ENCODE assay signal across 2 cellular contexts in the genomic region with DNA sequence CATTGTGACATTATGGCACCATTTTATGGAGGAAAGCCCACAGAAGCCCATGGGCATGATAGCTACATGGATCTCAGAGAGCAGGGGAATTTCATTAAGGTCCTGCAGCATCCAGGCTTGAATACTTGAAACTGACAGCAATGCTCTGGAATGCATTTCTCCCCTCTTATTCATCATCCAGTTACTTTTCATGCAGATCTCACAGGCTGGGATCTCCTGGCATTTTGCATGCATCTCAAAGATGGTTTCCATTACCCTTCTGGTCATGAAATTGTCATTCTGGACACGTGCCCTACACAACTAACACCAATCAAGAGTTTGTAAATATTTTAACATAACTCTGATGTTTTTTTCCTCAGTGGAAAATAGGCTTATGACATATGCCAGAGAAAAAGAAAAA.
TF ChIP-seq lines count a peak whose summit lies in the region.

No MANE protein-coding gene starts in this region.

TF ChIP-seq in IMR-90, 13 proteins besides CTCF, POLR2A, EP300 and RAD21 (continued from another document):
- TF ChIP-seq, protein P1, sequence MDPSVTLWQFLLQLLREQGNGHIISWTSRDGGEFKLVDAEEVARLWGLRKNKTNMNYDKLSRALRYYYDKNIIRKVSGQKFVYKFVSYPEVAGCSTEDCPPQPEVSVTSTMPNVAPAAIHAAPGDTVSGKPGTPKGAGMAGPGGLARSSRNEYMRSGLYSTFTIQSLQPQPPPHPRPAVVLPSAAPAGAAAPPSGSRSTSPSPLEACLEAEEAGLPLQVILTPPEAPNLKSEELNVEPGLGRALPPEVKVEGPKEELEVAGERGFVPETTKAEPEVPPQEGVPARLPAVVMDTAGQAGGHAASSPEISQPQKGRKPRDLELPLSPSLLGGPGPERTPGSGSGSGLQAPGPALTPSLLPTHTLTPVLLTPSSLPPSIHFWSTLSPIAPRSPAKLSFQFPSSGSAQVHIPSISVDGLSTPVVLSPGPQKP (IDR thresholded peaks at IDR 0.05; ENCODE audit: borderline replicate concordance, low read depth, low read length), result no peak
- TF ChIP-seq MAZ (IDR thresholded peaks at IDR 0.05; ENCODE audit: borderline replicate concordance, low read depth, low read length) (no peak), FOS (IDR thresholded peaks at IDR 0.05; ENCODE audit: low read depth, low read length) (0 out of 2 replicates have a peak, but pooled peaks have one; percentile 21), NFE2L2 (IDR thresholded peaks at IDR 0.05; ENCODE audit: low read depth, low read length) (no peak)
- TF ChIP-seq, protein P2, sequence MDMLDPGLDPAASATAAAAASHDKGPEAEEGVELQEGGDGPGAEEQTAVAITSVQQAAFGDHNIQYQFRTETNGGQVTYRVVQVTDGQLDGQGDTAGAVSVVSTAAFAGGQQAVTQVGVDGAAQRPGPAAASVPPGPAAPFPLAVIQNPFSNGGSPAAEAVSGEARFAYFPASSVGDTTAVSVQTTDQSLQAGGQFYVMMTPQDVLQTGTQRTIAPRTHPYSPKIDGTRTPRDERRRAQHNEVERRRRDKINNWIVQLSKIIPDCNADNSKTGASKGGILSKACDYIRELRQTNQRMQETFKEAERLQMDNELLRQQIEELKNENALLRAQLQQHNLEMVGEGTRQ (IDR thresholded peaks at IDR 0.05; ENCODE audit: low read depth, low read length), result peak; percentile 71
TF ChIP-seq in IMR-90: peak in this region for 3.

TF ChIP-seq in SK-N-SH treated with all-trans-retinoic acid at 6 μM for 48 hours, 23 proteins besides CTCF, POLR2A, EP300 and RAD21 (continued from another document):
- TF ChIP-seq, protein P3, sequence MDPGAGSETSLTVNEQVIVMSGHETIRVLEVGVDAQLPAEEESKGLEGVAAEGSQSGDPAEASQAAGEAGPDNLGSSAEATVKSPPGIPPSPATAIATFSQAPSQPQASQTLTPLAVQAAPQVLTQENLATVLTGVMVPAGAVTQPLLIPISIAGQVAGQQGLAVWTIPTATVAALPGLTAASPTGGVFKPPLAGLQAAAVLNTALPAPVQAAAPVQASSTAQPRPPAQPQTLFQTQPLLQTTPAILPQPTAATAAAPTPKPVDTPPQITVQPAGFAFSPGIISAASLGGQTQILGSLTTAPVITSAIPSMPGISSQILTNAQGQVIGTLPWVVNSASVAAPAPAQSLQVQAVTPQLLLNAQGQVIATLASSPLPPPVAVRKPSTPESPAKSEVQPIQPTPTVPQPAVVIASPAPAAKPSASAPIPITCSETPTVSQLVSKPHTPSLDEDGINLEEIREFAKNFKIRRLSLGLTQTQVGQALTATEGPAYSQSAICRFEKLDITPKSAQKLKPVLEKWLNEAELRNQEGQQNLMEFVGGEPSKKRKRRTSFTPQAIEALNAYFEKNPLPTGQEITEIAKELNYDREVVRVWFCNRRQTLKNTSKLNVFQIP (CRISPR knock-in tag; IDR thresholded peaks at IDR 0.05; ENCODE audit: borderline replicate concordance, low read depth), result no peak
- no peak for TF ChIP-seq ZNF565 (CRISPR knock-in tag; conservative IDR thresholded peaks at IDR 0.05; ENCODE audit: low read depth)
- no peak for TF ChIP-seq ZC3H10 (CRISPR knock-in tag; IDR thresholded peaks at IDR 0.05)
- TF ChIP-seq, protein P4, sequence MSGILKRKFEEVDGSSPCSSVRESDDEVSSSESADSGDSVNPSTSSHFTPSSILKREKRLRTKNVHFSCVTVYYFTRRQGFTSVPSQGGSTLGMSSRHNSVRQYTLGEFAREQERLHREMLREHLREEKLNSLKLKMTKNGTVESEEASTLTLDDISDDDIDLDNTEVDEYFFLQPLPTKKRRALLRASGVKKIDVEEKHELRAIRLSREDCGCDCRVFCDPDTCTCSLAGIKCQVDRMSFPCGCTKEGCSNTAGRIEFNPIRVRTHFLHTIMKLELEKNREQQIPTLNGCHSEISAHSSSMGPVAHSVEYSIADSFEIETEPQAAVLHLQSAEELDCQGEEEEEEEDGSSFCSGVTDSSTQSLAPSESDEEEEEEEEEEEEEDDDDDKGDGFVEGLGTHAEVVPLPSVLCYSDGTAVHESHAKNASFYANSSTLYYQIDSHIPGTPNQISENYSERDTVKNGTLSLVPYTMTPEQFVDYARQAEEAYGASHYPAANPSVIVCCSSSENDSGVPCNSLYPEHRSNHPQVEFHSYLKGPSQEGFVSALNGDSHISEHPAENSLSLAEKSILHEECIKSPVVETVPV (CRISPR knock-in tag; IDR thresholded peaks at IDR 0.05), result no peak
- TF ChIP-seq ESRRG (CRISPR knock-in tag; IDR thresholded peaks at IDR 0.05), result no peak
- no peak for TF ChIP-seq ZNF70 (CRISPR knock-in tag; IDR thresholded peaks at IDR 0.05)
- TF ChIP-seq OSR1 (CRISPR knock-in tag; IDR thresholded peaks at IDR 0.05), result no peak
- TF ChIP-seq TCF4 (CRISPR knock-in tag; IDR thresholded peaks at IDR 0.05; ENCODE audit: borderline replicate concordance), result no peak
- TF ChIP-seq ZNF8 (CRISPR knock-in tag; IDR thresholded peaks at IDR 0.05), result no peak
- no peak for TF ChIP-seq ZFP30 (CRISPR knock-in tag; IDR thresholded peaks at IDR 0.05)
- TF ChIP-seq GLIS3 (CRISPR knock-in tag; IDR thresholded peaks at IDR 0.05), result no peak
